Comparison of ENCODE assay signal across 1 cellular context in the genomic region with DNA sequence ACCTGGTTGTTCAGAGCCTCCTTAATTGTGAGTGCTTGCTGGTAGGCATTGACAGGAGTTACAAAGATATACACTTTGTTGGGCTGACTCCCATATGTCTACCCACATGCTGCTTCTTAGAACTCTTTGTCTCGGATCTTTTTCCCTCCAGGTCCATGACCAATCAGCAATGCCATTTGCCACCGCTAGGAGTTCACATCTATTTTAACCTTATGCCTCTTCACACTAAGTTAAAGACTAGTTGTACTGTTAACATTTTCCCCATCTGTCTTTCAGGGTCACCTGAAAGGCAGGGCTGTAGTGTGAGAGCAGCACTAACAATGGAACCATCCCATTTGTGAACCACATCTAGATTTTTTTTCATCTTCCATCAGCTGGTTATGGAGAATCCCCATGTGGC.
TF ChIP-seq lines count a peak whose summit lies in the region.

No MANE protein-coding gene starts in this region.

TF ChIP-seq in K562, 482 proteins besides CTCF, POLR2A, EP300 and RAD21 (continued from another document):
- TF ChIP-seq, protein P1, sequence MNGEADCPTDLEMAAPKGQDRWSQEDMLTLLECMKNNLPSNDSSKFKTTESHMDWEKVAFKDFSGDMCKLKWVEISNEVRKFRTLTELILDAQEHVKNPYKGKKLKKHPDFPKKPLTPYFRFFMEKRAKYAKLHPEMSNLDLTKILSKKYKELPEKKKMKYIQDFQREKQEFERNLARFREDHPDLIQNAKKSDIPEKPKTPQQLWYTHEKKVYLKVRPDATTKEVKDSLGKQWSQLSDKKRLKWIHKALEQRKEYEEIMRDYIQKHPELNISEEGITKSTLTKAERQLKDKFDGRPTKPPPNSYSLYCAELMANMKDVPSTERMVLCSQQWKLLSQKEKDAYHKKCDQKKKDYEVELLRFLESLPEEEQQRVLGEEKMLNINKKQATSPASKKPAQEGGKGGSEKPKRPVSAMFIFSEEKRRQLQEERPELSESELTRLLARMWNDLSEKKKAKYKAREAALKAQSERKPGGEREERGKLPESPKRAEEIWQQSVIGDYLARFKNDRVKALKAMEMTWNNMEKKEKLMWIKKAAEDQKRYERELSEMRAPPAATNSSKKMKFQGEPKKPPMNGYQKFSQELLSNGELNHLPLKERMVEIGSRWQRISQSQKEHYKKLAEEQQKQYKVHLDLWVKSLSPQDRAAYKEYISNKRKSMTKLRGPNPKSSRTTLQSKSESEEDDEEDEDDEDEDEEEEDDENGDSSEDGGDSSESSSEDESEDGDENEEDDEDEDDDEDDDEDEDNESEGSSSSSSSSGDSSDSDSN (IDR thresholded peaks at IDR 0.05; ENCODE audit: borderline replicate concordance in 1 of 2, low read depth in 2 of 2, low read length in 2 of 2): no peak
- TF ChIP-seq NR4A1 (CRISPR knock-in tag; IDR thresholded peaks at IDR 0.05): no peak
- TF ChIP-seq NR4A1 (tag; IDR thresholded peaks at IDR 0.05): no peak
- TF ChIP-seq RBBP5 (IDR thresholded peaks at IDR 0.05; ENCODE audit: borderline replicate concordance, insufficient read depth, low read length, poor library complexity, severe bottlenecking): no peak
- TF ChIP-seq ZC3H4 (CRISPR knock-in tag; IDR thresholded peaks at IDR 0.05; ENCODE audit: borderline replicate concordance): no peak
- TF ChIP-seq CBX1 (IDR thresholded peaks at IDR 0.05; ENCODE audit: low read depth): no peak
- no peak for TF ChIP-seq STAG1 (CRISPR knock-in tag; IDR thresholded peaks at IDR 0.05; ENCODE audit: borderline replicate concordance)
- TF ChIP-seq, protein P2, sequence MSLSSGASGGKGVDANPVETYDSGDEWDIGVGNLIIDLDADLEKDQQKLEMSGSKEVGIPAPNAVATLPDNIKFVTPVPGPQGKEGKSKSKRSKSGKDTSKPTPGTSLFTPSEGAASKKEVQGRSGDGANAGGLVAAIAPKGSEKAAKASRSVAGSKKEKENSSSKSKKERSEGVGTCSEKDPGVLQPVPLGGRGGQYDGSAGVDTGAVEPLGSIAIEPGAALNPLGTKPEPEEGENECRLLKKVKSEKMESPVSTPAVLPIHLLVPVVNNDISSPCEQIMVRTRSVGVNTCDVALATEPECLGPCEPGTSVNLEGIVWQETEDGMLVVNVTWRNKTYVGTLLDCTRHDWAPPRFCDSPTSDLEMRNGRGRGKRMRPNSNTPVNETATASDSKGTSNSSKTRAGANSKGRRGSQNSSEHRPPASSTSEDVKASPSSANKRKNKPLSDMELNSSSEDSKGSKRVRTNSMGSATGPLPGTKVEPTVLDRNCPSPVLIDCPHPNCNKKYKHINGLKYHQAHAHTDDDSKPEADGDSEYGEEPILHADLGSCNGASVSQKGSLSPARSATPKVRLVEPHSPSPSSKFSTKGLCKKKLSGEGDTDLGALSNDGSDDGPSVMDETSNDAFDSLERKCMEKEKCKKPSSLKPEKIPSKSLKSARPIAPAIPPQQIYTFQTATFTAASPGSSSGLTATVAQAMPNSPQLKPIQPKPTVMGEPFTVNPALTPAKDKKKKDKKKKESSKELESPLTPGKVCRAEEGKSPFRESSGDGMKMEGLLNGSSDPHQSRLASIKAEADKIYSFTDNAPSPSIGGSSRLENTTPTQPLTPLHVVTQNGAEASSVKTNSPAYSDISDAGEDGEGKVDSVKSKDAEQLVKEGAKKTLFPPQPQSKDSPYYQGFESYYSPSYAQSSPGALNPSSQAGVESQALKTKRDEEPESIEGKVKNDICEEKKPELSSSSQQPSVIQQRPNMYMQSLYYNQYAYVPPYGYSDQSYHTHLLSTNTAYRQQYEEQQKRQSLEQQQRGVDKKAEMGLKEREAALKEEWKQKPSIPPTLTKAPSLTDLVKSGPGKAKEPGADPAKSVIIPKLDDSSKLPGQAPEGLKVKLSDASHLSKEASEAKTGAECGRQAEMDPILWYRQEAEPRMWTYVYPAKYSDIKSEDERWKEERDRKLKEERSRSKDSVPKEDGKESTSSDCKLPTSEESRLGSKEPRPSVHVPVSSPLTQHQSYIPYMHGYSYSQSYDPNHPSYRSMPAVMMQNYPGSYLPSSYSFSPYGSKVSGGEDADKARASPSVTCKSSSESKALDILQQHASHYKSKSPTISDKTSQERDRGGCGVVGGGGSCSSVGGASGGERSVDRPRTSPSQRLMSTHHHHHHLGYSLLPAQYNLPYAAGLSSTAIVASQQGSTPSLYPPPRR (CRISPR knock-in tag; IDR thresholded peaks at IDR 0.05; ENCODE audit: borderline replicate concordance): no peak
